Comparison of ENCODE assay signal across 8 cellular contexts in the genomic region with DNA sequence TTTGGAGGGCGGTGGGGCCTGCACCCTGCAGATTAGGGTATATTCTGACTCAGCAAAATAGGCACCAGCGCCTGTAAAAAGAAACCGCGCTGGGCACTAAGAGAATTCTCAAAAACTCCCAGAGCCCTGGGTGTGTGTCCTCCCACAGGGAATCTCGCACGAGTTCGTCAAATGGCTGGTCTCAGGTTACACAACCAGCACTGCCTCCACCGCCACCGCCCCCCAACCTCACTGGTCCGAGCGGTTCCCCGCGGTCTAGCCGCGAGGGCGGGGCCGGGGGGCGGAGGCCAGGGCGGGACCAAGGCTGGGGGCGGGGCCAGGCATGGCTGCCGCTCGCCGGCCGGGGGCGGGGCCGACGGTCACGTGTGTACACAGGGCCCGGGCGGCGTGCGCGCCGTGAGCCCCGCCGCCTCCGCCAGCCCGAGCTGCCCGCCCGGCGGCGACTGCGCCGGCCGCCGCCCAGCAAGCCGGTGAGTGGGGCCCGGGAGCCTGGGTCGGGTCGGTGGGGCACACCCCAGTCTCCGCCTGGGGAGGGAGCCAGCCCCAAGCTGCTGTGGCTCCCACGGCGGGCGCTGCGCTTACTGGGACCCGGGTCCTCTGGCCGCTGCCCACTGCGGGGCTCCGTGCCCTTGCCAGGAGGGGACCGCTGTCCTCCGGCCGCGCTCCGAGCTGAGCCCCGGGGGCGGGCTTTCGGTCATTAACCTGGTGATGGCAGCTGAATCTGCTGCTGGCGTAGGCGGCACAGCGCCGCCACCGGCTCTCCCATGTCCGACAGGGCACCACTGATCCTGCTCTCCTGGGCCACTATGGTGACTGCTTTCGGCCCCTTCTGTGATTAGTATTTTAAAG. TPM values are rescaled to one million over a fixed set of nuclear protein-coding genes. Genes with fewer than 3 reads are reported as not detected.
DNase-seq lines count a peak whose midpoint lies in the region; ATAC-seq and TF ChIP-seq lines count a peak whose summit lies in the region.

A gene with protein sequence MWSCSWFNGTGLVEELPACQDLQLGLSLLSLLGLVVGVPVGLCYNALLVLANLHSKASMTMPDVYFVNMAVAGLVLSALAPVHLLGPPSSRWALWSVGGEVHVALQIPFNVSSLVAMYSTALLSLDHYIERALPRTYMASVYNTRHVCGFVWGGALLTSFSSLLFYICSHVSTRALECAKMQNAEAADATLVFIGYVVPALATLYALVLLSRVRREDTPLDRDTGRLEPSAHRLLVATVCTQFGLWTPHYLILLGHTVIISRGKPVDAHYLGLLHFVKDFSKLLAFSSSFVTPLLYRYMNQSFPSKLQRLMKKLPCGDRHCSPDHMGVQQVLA (plus strand): TSS at position 358 of the 849 bp plus-strand sequence. CDS start 12,970 bp downstream, outside the sequence.

- H3K4ac ChIP-seq in H9 (ENCODE audit: low read depth, low read length) (no peak within 1 kb of the TSS), neuronal stem cell (ENCODE audit: low read length) (peak within 1 kb of the TSS; percentile 84)

- H4K8ac ChIP-seq in H9 (replicated peaks; ENCODE audit: insufficient read length, low read depth, low read length) (no peak within 1 kb of the TSS), neuronal stem cell (ENCODE audit: low read depth, low read length) (peak within 1 kb of the TSS; percentile 17)

- H3K79me1 ChIP-seq in H9 (ENCODE audit: insufficient read depth, low read depth, low read length, poor library complexity, severe bottlenecking) (no peaks in the 10 kb centered on the region), neuronal stem cell (ENCODE audit: low read depth, low read length) (peaks cover 9% of the 10 kb centered on the region)

- no peak within 1 kb of the TSS for H3K23ac ChIP-seq in H9 (ENCODE audit: insufficient read length, low read depth, low read length)
- H3K23ac ChIP-seq in neuronal stem cell (ENCODE audit: low read depth, low read length, poor library complexity): peak within 1 kb of the TSS; percentile 8

- H3K14ac ChIP-seq in H9 (ENCODE audit: insufficient read depth, low read length): no peak within 1 kb of the TSS; the same call in 1 of the 2 replicates
- no peak within 1 kb of the TSS for H3K14ac ChIP-seq in neuronal stem cell (ENCODE audit: low read length)

- peak; percentile 93 for ATAC-seq in foreskin keratinocyte

- H3K18ac ChIP-seq in H9 (ENCODE audit: insufficient read length, low read depth, low read length) (no peak within 1 kb of the TSS), neuronal stem cell (ENCODE audit: low read length) (peak within 1 kb of the TSS; percentile 94)

- H2AK5ac ChIP-seq in H9 (ENCODE audit: insufficient read length, low read length) (no peak within 1 kb of the TSS), neuronal stem cell (ENCODE audit: low read depth, low read length) (peak within 1 kb of the TSS; percentile 94)

- no peak within 1 kb of the TSS for H2BK20ac ChIP-seq in H9 (ENCODE audit: low read depth, low read length, poor library complexity, severe bottlenecking)

- no peak within 1 kb of the TSS for H3K56ac ChIP-seq in H9 (ENCODE audit: insufficient read length, low read depth, low read length)

- H2AFZ ChIP-seq in H9 (ENCODE audit: low read length) (no peak within 1 kb of the TSS), neuronal stem cell (ENCODE audit: low read length) (peak within 1 kb of the TSS; percentile 83)

- H3K4me3 Mint-ChIP-seq in H9: peak within 1 kb of the TSS; percentile 61 to 86

- no peaks in the 10 kb centered on the region; a peak in 1 of 5 replicates for H3K9me3 Mint-ChIP-seq in H9

- H4K91ac ChIP-seq in H9 (ENCODE audit: insufficient read length, low read depth, low read length) (no peak within 1 kb of the TSS), neuronal stem cell (ENCODE audit: low read depth, low read length, poor library complexity) (peak within 1 kb of the TSS; percentile 95)

- H3K23me2 ChIP-seq in H9 (ENCODE audit: insufficient read length, low read depth, low read length, poor library complexity, severe bottlenecking): peaks cover 5% of the 10 kb centered on the region

- H3K36me3 ChIP-seq in MG63: no peaks in the 10 kb centered on the region
- H3K36me3 ChIP-seq in neuronal stem cell (replicated peaks in 1 of 2; ENCODE audit: control insufficient read depth in 2 of 2, insufficient read depth in 2 of 2, low read length in 2 of 2): no peaks in the 10 kb centered on the region
- H3K36me3 ChIP-seq in subcutaneous abdominal adipose tissue (ENCODE audit: control insufficient read depth in 5 of 5, insufficient read depth in 5 of 5, low read length in 5 of 5): no peaks in the 10 kb centered on the region

- H3K9me3 ChIP-seq in H9 (ENCODE audit: control insufficient read depth, low read depth, low read length) (no peaks in the 10 kb centered on the region), MG63 (no peaks in the 10 kb centered on the region), neuronal stem cell (replicated peaks in 1 of 2; ENCODE audit: control insufficient read depth in 2 of 2, insufficient read depth in 1 of 2, low read depth in 1 of 2, low read length in 2 of 2) (peaks cover 0 to 1% of the 10 kb centered on the region in 2 donors), subcutaneous abdominal adipose tissue (ENCODE audit: control insufficient read depth in 5 of 5, low read length in 5 of 5) (no peaks in the 10 kb centered on the region)

- peak within 1 kb of the TSS; percentile 17 for H3K9ac ChIP-seq in H9 (ENCODE audit: extremely low read depth, insufficient read length, low read length)
- peak within 1 kb of the TSS; percentile 78 for H3K9ac ChIP-seq in neuronal stem cell (ENCODE audit: low read depth, low read length, poor library complexity)
- peak within 1 kb of the TSS; percentile 9 to 75 (median 74) for H3K9ac ChIP-seq in subcutaneous abdominal adipose tissue (ENCODE audit: low read length in 5 of 5)

- no peak within 1 kb of the TSS for H2BK120ac ChIP-seq in H9 (ENCODE audit: low read depth, low read length, poor library complexity, severe bottlenecking)
- peak within 1 kb of the TSS; percentile 56 for H2BK120ac ChIP-seq in neuronal stem cell (ENCODE audit: low read depth, low read length)

- peak; percentile 76 for TF ChIP-seq CTCF in H9 (conservative IDR thresholded peaks at IDR 0.05)
- TF ChIP-seq CTCF in foreskin keratinocyte (conservative IDR thresholded peaks at IDR 0.05): peak; percentile 56

- no peaks in the 10 kb centered on the region for H4K20me1 ChIP-seq in H9 (ENCODE audit: control insufficient read depth, insufficient read depth, insufficient read length)

- no CpG with 5 or more reads among the region's 74 CpGs for WGBS in H9 (ENCODE audit: extremely low coverage, insufficient read length, low lambda C conversion rate)
- WGBS in neuronal stem cell (ENCODE audit: extremely low coverage in 2 of 2, insufficient read length in 2 of 2, insufficient replicate concordance in 1 of 2), 2 donors: no CpG with 5 or more reads among the region's 74 CpGs

- no peak within 1 kb of the TSS for H2BK12ac ChIP-seq in H9 (ENCODE audit: insufficient read length, low read depth, low read length)
- H2BK12ac ChIP-seq in neuronal stem cell (ENCODE audit: low read length): peak within 1 kb of the TSS; percentile 91

- H3K27ac ChIP-seq in H9 (ENCODE audit: insufficient read length, low read depth, low read length) (peak within 1 kb of the TSS; percentile 6), foreskin keratinocyte (no peak within 1 kb of the TSS), neuronal stem cell (replicated peaks; ENCODE audit: low read length) (peak within 1 kb of the TSS; percentile 94), subcutaneous abdominal adipose tissue (ENCODE audit: low read depth, low read length) (peak within 1 kb of the TSS; percentile 88)

- H3K36me3 Mint-ChIP-seq in H9 (ENCODE audit: insufficient read depth in 1 of 3, low read depth in 3 of 3): no peaks in the 10 kb centered on the region

- no peak within 1 kb of the TSS for H3T11ph ChIP-seq in H9 (ENCODE audit: low read length)

- H3K27ac Mint-ChIP-seq in H9: peak within 1 kb of the TSS; percentile 79 to 94 (median 89)

- peaks cover 36 to 59% of the 10 kb centered on the region in 2 experiments for H3K4me1 Mint-ChIP-seq in H9

- H3K4me2 ChIP-seq in H9 (ENCODE audit: insufficient read depth, insufficient read length, low read length): peak within 1 kb of the TSS; percentile 56
- H3K4me2 ChIP-seq in neuronal stem cell (ENCODE audit: insufficient read depth, low read length, poor library complexity, severe bottlenecking): peak within 1 kb of the TSS; percentile 96

- DNase-seq in GF-D8 (lab: John Stamatoyannopoulos, UW) (peak; percentile 94), H9 (peak; percentile 97), MG63 (peak; percentile 98), SIG-M5 (lab: John Stamatoyannopoulos, UW) (peak; percentile 6), activated gamma-delta T cell treated with Interleukin-2 at 50 U/mL for 16 hours (peak; percentile 93), foreskin keratinocyte (peak; percentile 71 to 85), neuronal stem cell (ENCODE audit: low spot score) (peak; percentile 97)

- H3K79me2 ChIP-seq in H9 (ENCODE audit: insufficient read depth, low read length): no peaks in the 10 kb centered on the region

- no peaks in the 10 kb centered on the region; the same call in 1 of the 2 replicates for H3K27me3 Mint-ChIP-seq in H9 (ENCODE audit: low read depth)

- no peak within 1 kb of the TSS for H2BK15ac ChIP-seq in H9 (ENCODE audit: low read depth, low read length)
- peak within 1 kb of the TSS; percentile 82 for H2BK15ac ChIP-seq in neuronal stem cell (ENCODE audit: low read length)

- H3K27me3 ChIP-seq in H9 (ENCODE audit: insufficient read depth, low read length): no peaks in the 10 kb centered on the region
- H3K27me3 ChIP-seq in MG63: no peaks in the 10 kb centered on the region
- H3K27me3 ChIP-seq in foreskin keratinocyte: no peaks in the 10 kb centered on the region
- no peaks in the 10 kb centered on the region for H3K27me3 ChIP-seq in neuronal stem cell (ENCODE audit: control insufficient read depth in 3 of 3, insufficient read depth in 3 of 3, low read depth in 1 of 3, low read length in 3 of 3)
- no peaks in the 10 kb centered on the region for H3K27me3 ChIP-seq in subcutaneous abdominal adipose tissue (ENCODE audit: control insufficient read depth in 5 of 5, insufficient read depth in 4 of 5, low read length in 5 of 5)

- H4K5ac ChIP-seq in H9 (ENCODE audit: insufficient read length, low read depth, low read length): no peak within 1 kb of the TSS

- H3K4me3 ChIP-seq in MG63 (peak within 1 kb of the TSS; percentile 60), neuronal stem cell (ENCODE audit: low read length in 2 of 2) (peak within 1 kb of the TSS; percentile 53 to 83), subcutaneous abdominal adipose tissue (ENCODE audit: low read depth in 1 of 5, low read length in 5 of 5) (peak within 1 kb of the TSS; percentile 73 to 76 (median 75))

- no peak within 1 kb of the TSS for H2BK5ac ChIP-seq in H9 (ENCODE audit: insufficient read length, low read length)
- H2BK5ac ChIP-seq in neuronal stem cell (ENCODE audit: low read length): peak within 1 kb of the TSS; percentile 46

- H3K4me1 ChIP-seq in H9 (ENCODE audit: insufficient read depth, low read length) (peaks cover 4% of the 10 kb centered on the region; the same call in 1 of the 2 replicates), foreskin keratinocyte (no peaks in the 10 kb centered on the region), neuronal stem cell (ENCODE audit: control insufficient read depth in 2 of 2, insufficient read depth in 1 of 2, low read depth in 1 of 2, low read length in 2 of 2) (peaks cover 23 to 31% of the 10 kb centered on the region in 2 donors), subcutaneous abdominal adipose tissue (ENCODE audit: control insufficient read depth in 5 of 5, insufficient read depth in 5 of 5, low read length in 5 of 5) (peaks cover 15 to 85% (median 78%) of the 10 kb centered on the region in 5 donors)

RNA-seq across cellular contexts. Expression of the gene that starts here (rescaled TPM):
- total RNA-seq in H9 (2021) (1.4 and 1.6 TPM in 2 replicates), foreskin keratinocyte (not detected in 2 replicates)
- total RNA-seq in MG63 (2014; rRNA removed; shearing (Covaris generic); ENCODE audit: low replicate concordance): 1.5 TPM in 1 of 2 replicates, not detected in the other
- not detected in 2 replicates for polyA plus RNA-seq in foreskin keratinocyte
- 1.7 TPM for polyA plus RNA-seq in neuronal stem cell (2013, experiment 1 of 2)
- polyA plus RNA-seq in neuronal stem cell (2013, experiment 2 of 2): 1.5 TPM

Comparison
In these comparisons a context has a peak if more than half of its experiments do, and no peak if none do; other contexts are left out.
1. Peak in DNase-seq and ATAC-seq in foreskin keratinocyte; RNA of the gene not detected or under 1 TPM.
2. DNase-seq: peak in every context shown above with its lines; median percentile 98 in MG63; 97 in H9; 97 in neuronal stem cell; 94 in GF-D8; 93 in activated gamma-delta T cell treated with Interleukin-2 at 50 U/mL for 16 hours; 78 in foreskin keratinocyte; 6 in SIG-M5.
3. H3K9ac ChIP-seq: peak in every context shown above with its lines; median percentile 78 in neuronal stem cell; 74 in subcutaneous abdominal adipose tissue; 17 in H9.